16 cellular contexts compared by ENCODE assay signal in genomic region chr14:66099931-66100330, GRCh38.
DNase-seq lines count a peak whose midpoint lies in the region; ATAC-seq and TF ChIP-seq lines count a peak whose summit lies in the region.
"Had no signal": no experiment of that assay in that cellular context is flagged by ENCODE, and none has a peak within 500 bp of the region (broad histone marks: within the 10 kb centered on the region; RNA-seq: fewer than 3 reads in every experiment).

No MANE protein-coding gene starts in this region.

- H3K27me3 ChIP-seq in WERI-Rb-1 (ENCODE audit: insufficient read depth, low read depth, severe bottlenecking) (no peaks in the 10 kb centered on the region), right cardiac atrium (ENCODE audit: control insufficient read depth, insufficient read depth) (no peaks in the 10 kb centered on the region)
- H3K27me3 ChIP-seq: BE2C, neutrophil, sigmoid colon had no signal

- no peak overlapping the region for H3K27ac ChIP-seq in WERI-Rb-1
- H3K27ac ChIP-seq in right cardiac atrium (ENCODE audit: low read length): no peak overlapping the region
- H3K27ac ChIP-seq: KMS-11, neutrophil, sigmoid colon had no signal

- no peaks in the 10 kb centered on the region for H3K36me3 ChIP-seq in WERI-Rb-1
- H3K36me3 ChIP-seq: BE2C, neutrophil, sigmoid colon had no signal

- 93% methylated on average over 1 of the region's 1 CpG for WGBS in right cardiac atrium

- intact Hi-C loops in right cardiac atrium (cut with DNase I): no loop called here

- ATAC-seq in GM18499 (IDR thresholded peaks at IDR 0.05; ENCODE audit: insufficient read depth, unreplicated experiment) (peak; percentile 72), GM21515 (IDR thresholded peaks at IDR 0.05; ENCODE audit: unreplicated experiment) (peak; percentile 55), HG03354 (IDR thresholded peaks at IDR 0.05; ENCODE audit: poor library complexity, severe bottlenecking, unreplicated experiment) (peak; percentile 49), GM21576 (IDR thresholded peaks at IDR 0.05; ENCODE audit: unreplicated experiment) (no peak), right cardiac atrium (no peak)

- H3K4me1 ChIP-seq in right cardiac atrium (ENCODE audit: control insufficient read depth, insufficient read depth, low read length): no peaks in the 10 kb centered on the region
- H3K4me1 ChIP-seq: BE2C, sigmoid colon had no signal

- H3K9me3 ChIP-seq in WERI-Rb-1 (ENCODE audit: severe bottlenecking) (no peaks in the 10 kb centered on the region), right cardiac atrium (ENCODE audit: control insufficient read depth, low read length) (no peaks in the 10 kb centered on the region)
- H3K9me3 ChIP-seq: BE2C, neutrophil, sigmoid colon had no signal

- H3K4me3 ChIP-seq in WERI-Rb-1 (ENCODE audit: low read depth, low read length) (no peak overlapping the region), right cardiac atrium (ENCODE audit: low read length) (no peak overlapping the region)
- H3K4me3 ChIP-seq: sigmoid colon had no signal

- DNase-seq in GM10266 (ENCODE audit: extremely low spot score) (peak; percentile 19), COR-L47 (lab: John Stamatoyannopoulos, UW) (no peak), WERI-Rb-1 (no peak), right cardiac atrium (no peak)
- DNase-seq: BE2C, DND-41, NCI-H1436, NCI-H69, sigmoid colon, T-helper 9 cell had no signal

- no peak for TF ChIP-seq CTCF in GM10266 (IDR thresholded peaks at IDR 0.05; ENCODE audit: control insufficient read depth, insufficient read depth, low read depth, missing control alignments)
- TF ChIP-seq CTCF in WERI-Rb-1 (IDR thresholded peaks at IDR 0.05; ENCODE audit: low read depth, low read length): no peak

Comparison
In these comparisons a context has a peak if more than half of its experiments do, and no peak if none do; other contexts are left out.
1. ATAC-seq: peak in GM18499 (single experiment), GM21515 (single experiment) and HG03354 (single experiment); none in GM21576 (single experiment) and right cardiac atrium (0 of 2).